In genomic region chr6:33197431-33198048, GRCh38 we compare ENCODE assay signal across 8 cellular contexts. TPM values are rescaled to one million over a fixed set of nuclear protein-coding genes. Genes with fewer than 3 reads are reported as not detected.
A peak's percentile ranks its signal among the peaks of the same experiment; 100 is the strongest.
DNase-seq lines count a peak whose midpoint lies in the region; ATAC-seq and TF ChIP-seq lines count a peak whose summit lies in the region.

No MANE protein-coding gene starts in this region.

- H3K27ac ChIP-seq in osteoblast (ENCODE audit: low read depth, low read length): no peak overlapping the region

- CTCF ChIA-PET in WTC11 (lab: Charles Lee): interaction anchor here (0.6 to 1.9 kb wide), 25 partner anchors 12 to 226 kb away, joined by 3 to 20 read pairs (median 4); partner anchors contain the start of gene RING1

- H3K9me3 Mint-ChIP-seq in WTC11: no peaks in the 10 kb centered on the region

- H3K4me1 ChIP-seq in osteoblast (ENCODE audit: insufficient read depth, low read length): peaks cover 26% of the 10 kb centered on the region

- H3K27ac Mint-ChIP-seq in WTC11: peak overlapping the region; percentile 41

- H3K4me1 Mint-ChIP-seq in WTC11: peaks cover 38% of the 10 kb centered on the region

- ATAC-seq in WTC11: peak; percentile 71
- ATAC-seq in GM18511 (IDR thresholded peaks at IDR 0.05; ENCODE audit: unreplicated experiment): no peak
- ATAC-seq in GM19395 (IDR thresholded peaks at IDR 0.05; ENCODE audit: unreplicated experiment): no peak

- H3K4me3 Mint-ChIP-seq in WTC11: peak overlapping the region; percentile 97

- DNase-seq in AG09309 (ENCODE audit: low read depth): peak; percentile 33
- DNase-seq in GDM1 (lab: John Stamatoyannopoulos, UW): peak; percentile 53
- DNase-seq in NCI-H2029 (lab: John Stamatoyannopoulos, UW): peak; percentile 72
- peak; percentile 44 for DNase-seq in WTC11 (ENCODE audit: low spot score)
- DNase-seq in fibroblast of the conjunctiva (ENCODE audit: low read depth): peak; percentile 54
- peak; percentile 98 for DNase-seq in osteoblast (ENCODE audit: insufficient read length, low spot score, missing footprints)

- H3K36me3 ChIP-seq in osteoblast (ENCODE audit: insufficient read depth, low read length): peaks cover 46% of the 10 kb centered on the region

- H3K9me3 ChIP-seq in osteoblast (ENCODE audit: low read depth, low read length): no peaks in the 10 kb centered on the region

- H4K20me1 ChIP-seq in osteoblast (ENCODE audit: insufficient read depth, low read length): peaks cover 55% of the 10 kb centered on the region

- H3K4me3 ChIP-seq in AG09309 (ENCODE audit: control insufficient read depth, low read depth, low read length): no peak overlapping the region
- H3K4me3 ChIP-seq in osteoblast (ENCODE audit: insufficient read depth, low read length): no peak overlapping the region

- TF ChIP-seq CTCF in AG09309 (IDR thresholded peaks at IDR 0.05; ENCODE audit: control insufficient read depth, insufficient read depth, low read depth, low read length, missing control alignments) (peak; percentile 81), WTC11 (IDR thresholded peaks at IDR 0.05) (peak; percentile 61), osteoblast (IDR thresholded peaks at IDR 0.05; ENCODE audit: extremely low read depth, low read depth, low read length) (peak; percentile 82)

- H3K36me3 Mint-ChIP-seq in WTC11: peaks cover 31% of the 10 kb centered on the region

- H3K79me2 ChIP-seq in osteoblast (ENCODE audit: insufficient read depth, low read length): peaks cover 50% of the 10 kb centered on the region

- H3K4me2 ChIP-seq in osteoblast (ENCODE audit: insufficient read depth, low read length): no peak overlapping the region

- H3K27me3 ChIP-seq in osteoblast (ENCODE audit: insufficient read depth, low read length): peaks cover 5% of the 10 kb centered on the region

- H3K27me3 Mint-ChIP-seq in WTC11 (ENCODE audit: low read depth): peaks cover 4% of the 10 kb centered on the region; the same call in 1 of the 2 replicates

- no peak overlapping the region for H2AFZ ChIP-seq in osteoblast (ENCODE audit: low read length)

- POLR2A ChIA-PET in WTC11 (lab: Charles Lee): no interaction called here

TF ChIP-seq in WTC11, 78 proteins besides CTCF, POLR2A, EP300 and RAD21:
- TF ChIP-seq GABPB1 (CRISPR knock-in tag; IDR thresholded peaks at IDR 0.05): peak; percentile 56
- TF ChIP-seq ATF6 (CRISPR knock-in tag; IDR thresholded peaks at IDR 0.05): no peak

RNA-seq across cellular contexts. Expression of gene RXRB, which starts 2.9 kb away (rescaled TPM):
- total RNA-seq in WTC11 (2021) (21.5 to 24.5 TPM (median 23.3 TPM) in 3 replicates), osteoblast (19.2 and 20.9 TPM in 2 replicates)

RNA-seq across cellular contexts. Expression of gene SLC39A7, which starts 3.1 kb away (rescaled TPM):
- 131 to 163 TPM (median 134 TPM) in 3 replicates for total RNA-seq in WTC11 (2021)
- total RNA-seq in osteoblast: 108 and 109 TPM in 2 replicates

RNA-seq across cellular contexts. Expression of gene COL11A2, which starts 5.3 kb away (rescaled TPM):
- 3.0 to 4.4 TPM (median 3.7 TPM) in 3 replicates for total RNA-seq in WTC11 (2021)
- 1.8 TPM in 2 replicates for total RNA-seq in osteoblast

RNA-seq across cellular contexts. Expression of gene HSD17B8, which starts 6.9 kb away (rescaled TPM):
- total RNA-seq in WTC11 (2021): 7.3 to 8.1 TPM (median 7.7 TPM) in 3 replicates
- 2.7 and 3.3 TPM in 2 replicates for total RNA-seq in osteoblast

RNA-seq across cellular contexts. Expression of gene RING1, which starts 10.8 kb away (rescaled TPM):
- total RNA-seq in WTC11 (2021) (26.6 to 30.2 TPM (median 27.8 TPM) in 3 replicates), osteoblast (34.0 and 34.2 TPM in 2 replicates)

Comparison
In these comparisons a context has a peak if more than half of its experiments do, and no peak if none do; other contexts are left out.
1. DNase-seq: peak in every context shown above with its lines; median percentile 98 in osteoblast; 72 in NCI-H2029; 54 in fibroblast of the conjunctiva; 53 in GDM1; 44 in WTC11; 33 in AG09309.